22 cellular contexts compared by ENCODE assay signal in genomic region chr3:49788056-49788455, GRCh38. TPM values are rescaled to one million over a fixed set of nuclear protein-coding genes. Genes with fewer than 3 reads are reported as not detected.
DNase-seq lines count a peak whose midpoint lies in the region; ATAC-seq and TF ChIP-seq lines count a peak whose summit lies in the region.
"Had no signal": no experiment of that assay in that cellular context is flagged by ENCODE, and none has a peak within 500 bp of the region (broad histone marks: within the 10 kb centered on the region; RNA-seq: fewer than 3 reads in every experiment).

No MANE protein-coding gene starts in this region.

- WGBS in IMR-90 (ENCODE audit: extremely low coverage in 2 of 2, insufficient read length in 1 of 2), 2 experiments: 83% methylated on average over 1 of the region's 2 CpGs; no CpG with 5 or more reads in 1 of the 2 experiments
- 88 to 100% (median 94%) methylated on average over 2 of the region's 2 CpGs for WGBS in spleen, 5 donors
- 86 to 97% (median 95%) methylated on average over 2 of the region's 2 CpGs for WGBS in stomach, 5 donors

- CTCF ChIA-PET in IMR-90 (lab: Yijun Ruan, JAX): no interaction called here

- H4K5ac ChIP-seq in IMR-90 (ENCODE audit: low read depth, low read length): no peak overlapping the region

- no peak for TF ChIP-seq EP300 in stomach (IDR thresholded peaks at IDR 0.05)

- peak; percentile 10 for DNase-seq in activated T-cell treated with anti-CD3 and anti-CD28 coated beads, Interleukin-2, amount 50 U/mL, for 1 hour
- DNase-seq in activated T-cell treated with anti-CD3 and anti-CD28 coated beads for 4 hours (no peak), IMR-90 (no peak), endothelial cell (ENCODE audit: low spot score) (no peak), spleen (peak; percentile 49), NCI-H1930 (lab: John Stamatoyannopoulos, UW) (no peak), stomach (no peak), pons (ENCODE audit: low spot score) (no peak)
- DNase-seq: BE2C; CD4-positive, CD25-positive, alpha-beta regulatory T cell; GF-D8; NCI-H1092 treated with DMSO at 0.1 percent for 48 hours; NCI-H146; NCI-H2081; NCI-H446 treated with DMSO at 0.1 percent for 48 hours; NCI-H69; Right ventricle myocardium superior had no signal

- peaks cover 9% of the 10 kb centered on the region for H3K27me3 Mint-ChIP-seq in endothelial cell (ENCODE audit: unreplicated experiment)

- no peak for TF ChIP-seq RAD21 in IMR-90 (IDR thresholded peaks at IDR 0.05; ENCODE audit: low read length)

- peaks cover 5% of the 10 kb centered on the region for H3K9me1 ChIP-seq in IMR-90 (ENCODE audit: insufficient read depth, low read length)

- no peak overlapping the region for H2BK15ac ChIP-seq in IMR-90 (ENCODE audit: low read depth, low read length)

- no peak overlapping the region for H3K4ac ChIP-seq in IMR-90 (ENCODE audit: low read depth, low read length)

- in situ Hi-C loops in IMR-90 (cut with MboI; ENCODE audit: low sequenced_read_pairs): no loop called here

- H2BK5ac ChIP-seq in IMR-90 (ENCODE audit: low read depth, low read length, poor library complexity, severe bottlenecking): no peak overlapping the region

- H3K27me3 ChIP-seq in IMR-90 (ENCODE audit: control insufficient read depth, insufficient read depth, low read length): peaks cover 5% of the 10 kb centered on the region; the same call in 1 of the 2 replicates
- H3K27me3 ChIP-seq in spleen (replicated peaks in 1 of 7): no peaks in the 10 kb centered on the region
- H3K27me3 ChIP-seq in stomach: no peaks in the 10 kb centered on the region
- H3K27me3 ChIP-seq: BE2C had no signal

- H3K4me3 Mint-ChIP-seq in endothelial cell (ENCODE audit: unreplicated experiment): no peak overlapping the region

- H2AK9ac ChIP-seq in IMR-90 (replicated peaks; ENCODE audit: low read depth, low read length, poor library complexity): no peak overlapping the region

- H3K9ac ChIP-seq in IMR-90 (ENCODE audit: low read depth, low read length): no peak overlapping the region

- TF ChIP-seq POLR2A in IMR-90 (IDR thresholded peaks at IDR 0.05; ENCODE audit: low read depth, low read length): no peak
- TF ChIP-seq POLR2A in spleen (IDR thresholded peaks at IDR 0.05): no peak
- no peak for TF ChIP-seq POLR2A in stomach (IDR thresholded peaks at IDR 0.05)

- H2AFZ ChIP-seq in IMR-90 (replicated peaks; ENCODE audit: low read length, poor library complexity): peak overlapping the region; percentile 61

- H4K20me1 ChIP-seq in IMR-90 (ENCODE audit: insufficient read depth, low read length): peaks cover 5% of the 10 kb centered on the region; the same call in 1 of the 2 replicates

- no peak overlapping the region for H2AK5ac ChIP-seq in IMR-90 (ENCODE audit: low read depth, low read length)

- no peak overlapping the region for H3K23ac ChIP-seq in IMR-90 (ENCODE audit: low read depth, low read length)

- H3K9me3 ChIP-seq in IMR-90 (ENCODE audit: control insufficient read depth, insufficient read depth, low read length) (no peaks in the 10 kb centered on the region), spleen (no peaks in the 10 kb centered on the region), stomach (no peaks in the 10 kb centered on the region)
- H3K9me3 ChIP-seq: BE2C, HAP-1 had no signal

- peaks cover 4 to 34% of the 10 kb centered on the region in 2 experiments for H3K79me1 ChIP-seq in IMR-90 (ENCODE audit: low read depth in 1 of 2, low read length in 2 of 2)

- H3K4me1 ChIP-seq in IMR-90 (ENCODE audit: control insufficient read depth, insufficient read depth, low read length) (peaks cover 7% of the 10 kb centered on the region), spleen (peaks cover 22 to 43% (median 37%) of the 10 kb centered on the region in 6 donors), stomach (peaks cover 24 to 35% (median 34%) of the 10 kb centered on the region in 4 donors)

- intact Hi-C loops in IMR-90 (cut with micrococcal nuclease) (no loop called here), spleen (cut with DNase I; ENCODE audit: low total_unique reads) (no loop called here), stomach (cut with DNase I; ENCODE audit: low total_unique reads) (no loop called here)

- H3K18ac ChIP-seq in IMR-90 (ENCODE audit: low read depth, low read length): no peak overlapping the region

- peak overlapping the region; percentile 38 for H3K27ac Mint-ChIP-seq in endothelial cell (ENCODE audit: unreplicated experiment)

- peaks cover 4% of the 10 kb centered on the region for H3K36me3 Mint-ChIP-seq in endothelial cell (ENCODE audit: low read depth, unreplicated experiment)

- no peak overlapping the region for H2BK20ac ChIP-seq in IMR-90 (ENCODE audit: low read depth, low read length)

- H3K4me2 ChIP-seq in IMR-90 (ENCODE audit: low read depth, low read length): no peak overlapping the region

- H3K4me3 ChIP-seq in IMR-90 (ENCODE audit: insufficient read depth, low read depth, low read length) (no peak overlapping the region), spleen (no peak overlapping the region), stomach (no peak overlapping the region)
- H3K4me3 ChIP-seq: HAP-1 had no signal

- dilution Hi-C loops in IMR-90 (cut with HindIII; ENCODE audit: low sequenced_read_pairs, unreplicated experiment): no loop called here

- TF ChIP-seq CTCF in IMR-90 (conservative IDR thresholded peaks at IDR 0.05; ENCODE audit: low read depth, low read length) (no peak), endothelial cell (IDR thresholded peaks at IDR 0.05; ENCODE audit: unreplicated experiment) (no peak), spleen (IDR thresholded peaks at IDR 0.05 in 8 of 11, conservative IDR thresholded peaks at IDR 0.05 in 3 of 11) (no peak), stomach (IDR thresholded peaks at IDR 0.05) (no peak)

- H3K36me3 ChIP-seq in IMR-90 (ENCODE audit: control insufficient read depth, insufficient read depth, low read length): peaks cover 4% of the 10 kb centered on the region; the same call in 1 of the 2 replicates
- H3K36me3 ChIP-seq in spleen: peaks cover 0 to 22% (median 4%) of the 10 kb centered on the region in 6 donors
- H3K36me3 ChIP-seq in stomach: peaks cover 0 to 18% (median 13%) of the 10 kb centered on the region in 4 donors
- H3K36me3 ChIP-seq: BE2C had no signal

- no peak overlapping the region for H3K14ac ChIP-seq in IMR-90 (replicated peaks; ENCODE audit: low read depth, low read length)

- no TSS peak for BruUV-seq in IMR-90 (replicated peaks; lab: Mats Ljungman, UMichigan)

- H3K27ac ChIP-seq in IMR-90 (ENCODE audit: insufficient read depth, low read length): no peak overlapping the region
- H3K27ac ChIP-seq in spleen: peak overlapping the region in 5 of 8 donors; percentile 97 to 99 (median 98)
- H3K27ac ChIP-seq in stomach: no peak overlapping the region
- H3K27ac ChIP-seq: HL-60 had no signal

- no peaks in the 10 kb centered on the region for H3K9me3 Mint-ChIP-seq in endothelial cell (ENCODE audit: unreplicated experiment)

- no peak overlapping the region for H4K8ac ChIP-seq in IMR-90 (ENCODE audit: low read depth in 2 of 2, low read length in 2 of 2)

- no peak overlapping the region for H3K56ac ChIP-seq in IMR-90 (ENCODE audit: extremely low read depth, insufficient read depth, low read length)

- no peak overlapping the region for H4K91ac ChIP-seq in IMR-90 (ENCODE audit: insufficient read depth, low read depth, low read length)

- no peak overlapping the region for H2BK120ac ChIP-seq in IMR-90 (ENCODE audit: low read depth, low read length)

- no peak for ATAC-seq in IMR-90 (ENCODE audit: low read depth)

- peaks cover 39% of the 10 kb centered on the region for H3K4me1 Mint-ChIP-seq in endothelial cell (ENCODE audit: unreplicated experiment)

- POLR2A ChIA-PET in IMR-90 (lab: Charles Lee; ENCODE audit: unreplicated experiment): no interaction called here

TF ChIP-seq in IMR-90, 13 proteins besides CTCF, POLR2A, EP300 and RAD21:
- TF ChIP-seq MXI1 (IDR thresholded peaks at IDR 0.05; ENCODE audit: borderline replicate concordance, low read depth, low read length): no peak
TF ChIP-seq in IMR-90: peak in this region for 0.

RNA-seq across cellular contexts. Expression of gene IP6K1, which starts 1.7 kb away (rescaled TPM):
- total RNA-seq in IMR-90 (2012; rRNA removed) (28.6 and 28.7 TPM in 2 replicates), endothelial cell (ENCODE audit: unreplicated experiment) (56.4 TPM), spleen (10 to 100 TPM; 40.7 to 56.0 (median 51.4) TPM), stomach (10 to 100 TPM; 16.8 to 68.3 (median 36.4) TPM)
- polyA plus RNA-seq in IMR-90 (2012; rRNA removed) (28.3 and 31.2 TPM in 2 replicates), spleen (10 to 100 TPM in 1 of 3 donors, 1 to 10 TPM in 2; 8.6 to 21.4 (median 9.8) TPM), stomach (10 to 100 TPM in 2 of 3 donors, 1 to 10 TPM in 1; 7.7 to 16.1 (median 11.5) TPM)
- polyA plus RNA-seq in IMR-90 (2012; cell fraction: cytosol; rRNA removed): 21.4 and 28.9 TPM in 2 replicates
- polyA plus RNA-seq in IMR-90 (2012; cell fraction: nucleus; rRNA removed; ENCODE audit: low replicate concordance): 31.3 and 54.5 TPM in 2 replicates

RNA-seq across cellular contexts. Expression of gene CDHR4, which starts 11.6 kb away (rescaled TPM):
- total RNA-seq in IMR-90 (2012; rRNA removed): not detected in 2 replicates
- 0.07 TPM in 1 of 2 replicates, not detected in the other for polyA plus RNA-seq in IMR-90 (2012; rRNA removed)
- 0.03 TPM in 1 of 2 replicates, not detected in the other for polyA plus RNA-seq in IMR-90 (2012; cell fraction: cytosol; rRNA removed)
- polyA plus RNA-seq in IMR-90 (2012; cell fraction: nucleus; rRNA removed; ENCODE audit: low replicate concordance): 0.76 and 2.0 TPM in 2 replicates
- 1.1 TPM for total RNA-seq in endothelial cell (ENCODE audit: unreplicated experiment)
- total RNA-seq in spleen: not detected
- polyA plus RNA-seq in spleen: under 1 TPM in 2 of 3 donors, not detected in 1; 0.06 to 0.29 TPM
- total RNA-seq in stomach: under 1 TPM in 2 of 5 donors, not detected in 3; under 0.01 to 0.73 TPM
- under 1 TPM in 1 of 3 donors, not detected in 2; 0.18 TPM for polyA plus RNA-seq in stomach
- total RNA-seq: A172, HT1080, LHCN-M2, Right ventricle myocardium superior had no signal
- polyA plus RNA-seq: CD4-positive, CD25-positive, alpha-beta regulatory T cell had no signal

RNA-seq across cellular contexts. Expression of gene INKA1, which starts 15.0 kb away (rescaled TPM):
- total RNA-seq in IMR-90 (2012; rRNA removed): 2.3 and 2.8 TPM in 2 replicates
- polyA plus RNA-seq in IMR-90 (2012; rRNA removed): 4.5 and 5.4 TPM in 2 replicates
- 3.7 and 5.2 TPM in 2 replicates for polyA plus RNA-seq in IMR-90 (2012; cell fraction: cytosol; rRNA removed)
- 1.5 and 3.6 TPM in 2 replicates for polyA plus RNA-seq in IMR-90 (2012; cell fraction: nucleus; rRNA removed; ENCODE audit: low replicate concordance)
- 57.6 TPM for total RNA-seq in endothelial cell (ENCODE audit: unreplicated experiment)
- 10 to 100 TPM in 3 of 7 donors, 1 to 10 TPM in 4; 2.8 to 14.9 (median 7.5) TPM for total RNA-seq in spleen
- polyA plus RNA-seq in spleen: 10 to 100 TPM; 17.3 to 30.6 (median 21.5) TPM
- 1 to 10 TPM in 3 of 5 donors, not detected in 2; 1.8 to 3.3 (median 2.3) TPM for total RNA-seq in stomach
- 10 to 100 TPM in 1 of 3 donors, 1 to 10 TPM in 2; 4.4 to 15.0 (median 5.5) TPM for polyA plus RNA-seq in stomach

RNA-seq across cellular contexts. Expression of gene UBA7, which starts 25.7 kb away (rescaled TPM):
- 15.3 and 18.6 TPM in 2 replicates for total RNA-seq in IMR-90 (2012; rRNA removed)
- 57.0 and 57.8 TPM in 2 replicates for polyA plus RNA-seq in IMR-90 (2012; rRNA removed)
- 15.4 and 23.7 TPM in 2 replicates for polyA plus RNA-seq in IMR-90 (2012; cell fraction: cytosol; rRNA removed)
- 627 and 1,170 TPM in 2 replicates for polyA plus RNA-seq in IMR-90 (2012; cell fraction: nucleus; rRNA removed; ENCODE audit: low replicate concordance)
- total RNA-seq in endothelial cell (ENCODE audit: unreplicated experiment): 6.0 TPM
- 100 to 1,000 TPM; 176 to 228 (median 218) TPM for total RNA-seq in spleen
- 100 to 1,000 TPM in 2 of 3 donors, 10 to 100 TPM in 1; 91.1 to 231 (median 230) TPM for polyA plus RNA-seq in spleen
- total RNA-seq in stomach: 100 to 1,000 TPM in 1 of 5 donors, 10 to 100 TPM in 4; 36.2 to 250 (median 76.3) TPM
- polyA plus RNA-seq in stomach: 10 to 100 TPM; 27.2 to 56.2 (median 30.2) TPM

Comparison
In these comparisons a context has a peak if more than half of its experiments do, and no peak if none do; other contexts are left out.
1. DNase-seq: peak in activated T-cell treated with anti-CD3 and anti-CD28 coated beads, Interleukin-2, amount 50 U/mL, for 1 hour (single experiment) and spleen (single experiment); none in activated T-cell treated with anti-CD3 and anti-CD28 coated beads for 4 hours (single experiment), IMR-90 (single experiment), endothelial cell (single experiment), NCI-H1930 (0 of 2), stomach (single experiment) and pons (single experiment).
2. H3K27ac ChIP-seq: peak in spleen (5 of 8); none in IMR-90 (single experiment) and stomach (0 of 5).